Comparison of ENCODE assay signal across 1 cellular context in genomic region chr4:110622841-110623709, GRCh38.
TF ChIP-seq lines count a peak whose summit lies in the region.

Gene PITX2 (minus strand): TSS chr4:110623077. CDS start chr4:110622460, 617 bp downstream.

TF ChIP-seq in HEK293, 187 proteins besides CTCF, POLR2A, EP300 and RAD21 (continued from another document):
- peak; percentile 68; the same call in 1 of the 2 replicates for TF ChIP-seq ZBTB6 (tag by site-specific recombination; IDR thresholded peaks at IDR 0.05)
- TF ChIP-seq PRDM10 (tag by site-specific recombination; IDR thresholded peaks at IDR 0.05): peak; percentile 31; the same call in 1 of the 2 replicates
- peak; percentile 85 for TF ChIP-seq OSR2 (tag by site-specific recombination; IDR thresholded peaks at IDR 0.05)
- TF ChIP-seq ZNF248 (tag by site-specific recombination; IDR thresholded peaks at IDR 0.05): no peak
- TF ChIP-seq ZNF335 (tag by site-specific recombination; conservative IDR thresholded peaks at IDR 0.05): peak; percentile 50
- TF ChIP-seq SP7 (tag by site-specific recombination; IDR thresholded peaks at IDR 0.05): 0 out of 2 replicates have a peak, but pooled peaks have one; percentile 16
- TF ChIP-seq ZNF549 (tag by site-specific recombination; IDR thresholded peaks at IDR 0.05): no peak
- peak; percentile 67; the same call in 1 of the 2 replicates for TF ChIP-seq ZNF629 (tag by site-specific recombination; IDR thresholded peaks at IDR 0.05)
- no peak for TF ChIP-seq BCL11A (tag by site-specific recombination; IDR thresholded peaks at IDR 0.05; ENCODE audit: low read depth)
- TF ChIP-seq IKZF3 (tag by site-specific recombination; IDR thresholded peaks at IDR 0.05): peak; percentile 83
- TF ChIP-seq KLF10 (tag by site-specific recombination; IDR thresholded peaks at IDR 0.05): no peak; the same call in 1 of the 2 replicates
- no peak; the same call in 1 of the 2 replicates for TF ChIP-seq ZIC2 (tag by site-specific recombination; IDR thresholded peaks at IDR 0.05)
- TF ChIP-seq ZNF112 (tag by site-specific recombination; IDR thresholded peaks at IDR 0.05): no peak
- TF ChIP-seq ZEB2 (tag by site-specific recombination; IDR thresholded peaks at IDR 0.05): peak; percentile 17; the same call in 1 of the 2 replicates
- 0 out of 2 replicates have a peak, but pooled peaks have one; percentile 58 for TF ChIP-seq ZBTB17 (tag by site-specific recombination; IDR thresholded peaks at IDR 0.05)
- peak; percentile 51; the same call in 1 of the 2 replicates for TF ChIP-seq EGR2 (tag by site-specific recombination; IDR thresholded peaks at IDR 0.05; ENCODE audit: low read depth)
- TF ChIP-seq BCL6B (tag by site-specific recombination; IDR thresholded peaks at IDR 0.05): no peak
- TF ChIP-seq ZNF449 (tag by site-specific recombination; IDR thresholded peaks at IDR 0.05): no peak
- TF ChIP-seq ZNF394 (tag by site-specific recombination; IDR thresholded peaks at IDR 0.05; ENCODE audit: borderline replicate concordance): peak; percentile 60; the same call in 1 of the 2 replicates
- peak; percentile 75 for TF ChIP-seq ZFHX2 (tag by site-specific recombination; conservative IDR thresholded peaks at IDR 0.05)
- TF ChIP-seq GLIS2 (tag by site-specific recombination; IDR thresholded peaks at IDR 0.05): peak; percentile 80
- TF ChIP-seq PBX3 (CRISPR knock-in tag; IDR thresholded peaks at IDR 0.05): peak; percentile 98
- peak; percentile 20; the same call in 1 of the 2 replicates for TF ChIP-seq ZNF366 (tag by site-specific recombination; conservative IDR thresholded peaks at IDR 0.05)
- TF ChIP-seq PRDM6 (tag by site-specific recombination; IDR thresholded peaks at IDR 0.05): peak; percentile 43; the same call in 1 of the 2 replicates
- TF ChIP-seq ZNF23 (tag by site-specific recombination; IDR thresholded peaks at IDR 0.05; ENCODE audit: borderline replicate concordance): no peak
- peak; percentile 31; the same call in 1 of the 2 replicates for TF ChIP-seq KLF8 (tag by site-specific recombination; IDR thresholded peaks at IDR 0.05)
- TF ChIP-seq MZF1 (tag by site-specific recombination; IDR thresholded peaks at IDR 0.05; ENCODE audit: borderline replicate concordance): no peak
- TF ChIP-seq SP2 (tag by site-specific recombination; IDR thresholded peaks at IDR 0.05): peak; percentile 96
- no peak for TF ChIP-seq ZNF677 (tag by site-specific recombination; IDR thresholded peaks at IDR 0.05)
